11 cellular contexts compared by ENCODE assay signal in the genomic region with DNA sequence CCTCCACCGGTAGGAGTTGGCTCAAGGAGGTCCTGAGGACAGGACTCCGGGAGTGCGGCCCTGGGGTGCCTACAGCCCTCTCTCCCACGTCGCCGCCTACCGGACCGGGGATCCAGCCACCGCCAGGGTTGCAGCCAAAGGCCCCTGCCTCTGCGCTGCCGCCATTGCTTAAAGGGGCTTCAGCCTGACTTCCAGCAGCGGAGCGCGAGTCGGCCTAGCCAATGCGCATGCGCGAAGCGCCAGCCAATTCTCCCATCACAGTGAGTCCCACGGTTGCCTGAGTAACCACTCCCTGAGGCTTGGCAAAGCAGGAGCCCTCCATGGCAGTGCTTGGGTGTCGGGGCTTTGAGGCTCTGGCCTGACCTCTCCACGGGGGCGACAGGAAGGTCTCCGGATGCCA.
"Had no signal": no experiment of that assay in that cellular context is flagged by ENCODE, and none has a peak within 500 bp of the region (broad histone marks: within the 10 kb centered on the region; RNA-seq: fewer than 3 reads in every experiment).

No MANE protein-coding gene starts in this region.

- H2AFZ ChIP-seq: GM23248, GM23338 had no signal

- H3K9ac ChIP-seq: GM23248 had no signal

- H3K4me3 Mint-ChIP-seq: GM23338, H9, HFFc6 had no signal

- H3K4me2 ChIP-seq: GM23338 had no signal

- DNase-seq: GM23248, GOT3, H7, H9, HCEC 1CT, HFFc6 had no signal

- H3K27ac Mint-ChIP-seq: GM23338, H9, HFFc6 had no signal

- H3K4me1 ChIP-seq: HAP-1 had no signal

- H3K4me1 Mint-ChIP-seq: GM23338, H9 had no signal

- H3K4me3 ChIP-seq: GM23248, GM23338, HAP-1 had no signal

- H3K36me3 ChIP-seq: HAP-1 had no signal

- ATAC-seq: GM23338, HCT116 had no signal

- H3K27ac ChIP-seq: GM23248 had no signal

- FAIRE-seq: H1, H54 had no signal

- H3K9me3 ChIP-seq: HAP-1 had no signal
